10 cellular contexts compared by ENCODE assay signal in genomic region chr16:67028167-67028554, GRCh38. TPM values are rescaled to one million over a fixed set of nuclear protein-coding genes. Genes with fewer than 3 reads are reported as not detected.
DNase-seq lines count a peak whose midpoint lies in the region; ATAC-seq, FAIRE-seq and TF ChIP-seq lines count a peak whose summit lies in the region.
"Had no signal": no experiment of that assay in that cellular context is flagged by ENCODE, and none has a peak within 500 bp of the region (broad histone marks: within the 10 kb centered on the region; RNA-seq: fewer than 3 reads in every experiment).

No MANE protein-coding gene starts in this region.

- peak overlapping the region; percentile 68 for H3K4me3 ChIP-seq in astrocyte (ENCODE audit: insufficient read depth, low read depth, low read length)
- peak overlapping the region; percentile 76 to 97 (median 77) for H3K4me3 ChIP-seq in liver (ENCODE audit: low read depth in 1 of 3, low read length in 3 of 3)
- peak overlapping the region; percentile 75 to 85 for H3K4me3 ChIP-seq in tibial artery

- no peaks in the 10 kb centered on the region for H3K27me3 Mint-ChIP-seq in activated CD8-positive, alpha-beta memory T cell treated with anti-CD3 and anti-CD28 coated beads, Interleukin-2, amount 10 ng/mL, durations not matched to agents 7 days and 5 days
- H3K27me3 Mint-ChIP-seq in astrocyte (ENCODE audit: low read depth, unreplicated experiment): no peaks in the 10 kb centered on the region

- H3K27me3 ChIP-seq in astrocyte (ENCODE audit: insufficient read depth, low read length) (no peaks in the 10 kb centered on the region), liver (ENCODE audit: control insufficient read depth in 4 of 4, insufficient read depth in 4 of 4, low read length in 3 of 4) (no peaks in the 10 kb centered on the region), tibial artery (no peaks in the 10 kb centered on the region)

- peak overlapping the region; percentile 94 for H3K27ac Mint-ChIP-seq in activated CD8-positive, alpha-beta memory T cell treated with anti-CD3 and anti-CD28 coated beads, Interleukin-2, amount 10 ng/mL, durations not matched to agents 7 days and 5 days
- peak overlapping the region; percentile 87 for H3K27ac Mint-ChIP-seq in astrocyte (ENCODE audit: unreplicated experiment)

- WGBS in liver: 80% methylated on average over 6 of the region's 6 CpGs

- no peak for DNase-seq in activated CD8-positive, alpha-beta memory T cell treated with anti-CD3 and anti-CD28 coated beads, Interleukin-2, amount 10 ng/mL, durations not matched to agents 7 days and 5 days
- no peak for DNase-seq in activated CD8-positive, alpha-beta memory T cell treated with anti-CD3 and anti-CD28 coated beads for 24 hours
- DNase-seq in astrocyte (ENCODE audit: low read depth): no peak
- DNase-seq in tibial artery: peak in 1 of 2 donors; percentile 31
- no peak for DNase-seq in effector CD4-positive, alpha-beta T cell
- no peak for DNase-seq in mucosa of gallbladder (ENCODE audit: low spot score)
- DNase-seq in NCI-H526 treated with DMSO at 0.1 percent for 48 hours (lab: John Stamatoyannopoulos, UW): no peak

- H3K4me2 ChIP-seq in astrocyte (ENCODE audit: low read length): peak overlapping the region; percentile 88

- H3K4me3 Mint-ChIP-seq in activated CD8-positive, alpha-beta memory T cell treated with anti-CD3 and anti-CD28 coated beads, Interleukin-2, amount 10 ng/mL, durations not matched to agents 7 days and 5 days: peak overlapping the region; percentile 92
- H3K4me3 Mint-ChIP-seq in astrocyte (ENCODE audit: unreplicated experiment): peak overlapping the region; percentile 80

- intact Hi-C loops in tibial artery (cut with DNase I; ENCODE audit: low total_unique reads): loop anchor here (5.0 to 10.0 kb wide), 2 partner anchors 79 to 157 kb away; partner anchors contain the start of genes MATCAP1 and PHAF1

- no peaks in the 10 kb centered on the region for H3K9me3 Mint-ChIP-seq in activated CD8-positive, alpha-beta memory T cell treated with anti-CD3 and anti-CD28 coated beads, Interleukin-2, amount 10 ng/mL, durations not matched to agents 7 days and 5 days (ENCODE audit: low read depth)
- H3K9me3 Mint-ChIP-seq in astrocyte (ENCODE audit: unreplicated experiment): no peaks in the 10 kb centered on the region

- H3K36me3 ChIP-seq in astrocyte (ENCODE audit: insufficient read depth, low read length) (peaks cover 10% of the 10 kb centered on the region), liver (ENCODE audit: control insufficient read depth in 4 of 4, insufficient read depth in 3 of 4, low read depth in 1 of 4, low read length in 3 of 4) (no peaks in the 10 kb centered on the region), tibial artery (peaks cover 0 to 7% (median 0%) of the 10 kb centered on the region in 3 donors)

- no peak for FAIRE-seq in astrocyte (lab: Jason Lieb, UNC)

- H3K36me3 Mint-ChIP-seq in activated CD8-positive, alpha-beta memory T cell treated with anti-CD3 and anti-CD28 coated beads, Interleukin-2, amount 10 ng/mL, durations not matched to agents 7 days and 5 days: peaks cover 26% of the 10 kb centered on the region
- H3K36me3 Mint-ChIP-seq in astrocyte (ENCODE audit: low read depth, unreplicated experiment): no peaks in the 10 kb centered on the region

- peak overlapping the region; percentile 87 for H3K27ac ChIP-seq in astrocyte (ENCODE audit: low read depth, low read length)
- H3K27ac ChIP-seq in liver (ENCODE audit: low read depth in 1 of 2, low read length in 2 of 2): peak overlapping the region; percentile 95 to 96
- peak overlapping the region; percentile 95 to 97 for H3K27ac ChIP-seq in tibial artery

- TF ChIP-seq CTCF in astrocyte (IDR thresholded peaks at IDR 0.05; ENCODE audit: insufficient read depth, low read depth, low read length) (no peak), liver (IDR thresholded peaks at IDR 0.05; ENCODE audit: low read depth, low read length, missing input control) (no peak), tibial artery (IDR thresholded peaks at IDR 0.05) (no peak)

- peaks cover 44% of the 10 kb centered on the region for H3K79me2 ChIP-seq in astrocyte (ENCODE audit: insufficient read depth, low read length)

- peaks cover 34% of the 10 kb centered on the region for H4K20me1 ChIP-seq in astrocyte (ENCODE audit: insufficient read depth, low read length)

- peaks cover 45% of the 10 kb centered on the region for H3K4me1 Mint-ChIP-seq in activated CD8-positive, alpha-beta memory T cell treated with anti-CD3 and anti-CD28 coated beads, Interleukin-2, amount 10 ng/mL, durations not matched to agents 7 days and 5 days
- H3K4me1 Mint-ChIP-seq in astrocyte (ENCODE audit: low read depth, unreplicated experiment): peaks cover 26% of the 10 kb centered on the region

- H3K9ac ChIP-seq in astrocyte (ENCODE audit: low read length): peak overlapping the region; percentile 89
- peak overlapping the region; percentile 53 to 96 for H3K9ac ChIP-seq in liver (ENCODE audit: low read depth in 1 of 2, low read length in 2 of 2)

- H3K4me1 ChIP-seq in astrocyte (ENCODE audit: insufficient read depth, low read length) (peaks cover 26% of the 10 kb centered on the region), liver (ENCODE audit: control insufficient read depth in 4 of 4, insufficient read depth in 4 of 4, low read length in 3 of 4) (peaks cover 6 to 13% (median 10%) of the 10 kb centered on the region in 4 donors), tibial artery (peaks cover 0 to 32% (median 15%) of the 10 kb centered on the region in 4 donors)

- H3K9me3 ChIP-seq in astrocyte (ENCODE audit: insufficient read depth, low read depth, low read length): no peaks in the 10 kb centered on the region
- H3K9me3 ChIP-seq in liver (ENCODE audit: control insufficient read depth in 4 of 4, low read length in 3 of 4): no peaks in the 10 kb centered on the region
- no peaks in the 10 kb centered on the region for H3K9me3 ChIP-seq in tibial artery

- peak overlapping the region; percentile 86 for H2AFZ ChIP-seq in astrocyte (ENCODE audit: low read depth, low read length)

- CTCF ChIA-PET in activated CD8-positive, alpha-beta memory T cell treated with anti-CD3 and anti-CD28 coated beads, Interleukin-2, amount 10 ng/mL, durations not matched to agents 7 days and 5 days (lab: Charles Lee): interaction anchor here (0.7 to 10.5 kb wide), 17 partner anchors 9 to 217 kb away, joined by 3 to 75 read pairs (median 5); partner anchors contain the start of genes B3GNT9 and TMEM208

- TF ChIP-seq RAD21 in liver (IDR thresholded peaks at IDR 0.05): no peak

- no peak for ATAC-seq in activated CD8-positive, alpha-beta memory T cell treated with anti-CD3 and anti-CD28 coated beads, Interleukin-2, amount 10 ng/mL, durations not matched to agents 7 days and 5 days

TF ChIP-seq in liver, 16 proteins besides CTCF, POLR2A, EP300 and RAD21:
- TF ChIP-seq JUND (IDR thresholded peaks at IDR 0.05): no peak
- TF ChIP-seq MAX (IDR thresholded peaks at IDR 0.05): no peak
- no peak for TF ChIP-seq HNF4A (conservative IDR thresholded peaks at IDR 0.05)
- TF ChIP-seq GABPA (IDR thresholded peaks at IDR 0.05 in 1 of 2, conservative IDR thresholded peaks at IDR 0.05 in 1 of 2): no peak
- TF ChIP-seq HNF4G (IDR thresholded peaks at IDR 0.05): no peak
- TF ChIP-seq FOXA1 (IDR thresholded peaks at IDR 0.05): no peak
- no peak for TF ChIP-seq SP1 (IDR thresholded peaks at IDR 0.05)
- TF ChIP-seq, protein P1, sequence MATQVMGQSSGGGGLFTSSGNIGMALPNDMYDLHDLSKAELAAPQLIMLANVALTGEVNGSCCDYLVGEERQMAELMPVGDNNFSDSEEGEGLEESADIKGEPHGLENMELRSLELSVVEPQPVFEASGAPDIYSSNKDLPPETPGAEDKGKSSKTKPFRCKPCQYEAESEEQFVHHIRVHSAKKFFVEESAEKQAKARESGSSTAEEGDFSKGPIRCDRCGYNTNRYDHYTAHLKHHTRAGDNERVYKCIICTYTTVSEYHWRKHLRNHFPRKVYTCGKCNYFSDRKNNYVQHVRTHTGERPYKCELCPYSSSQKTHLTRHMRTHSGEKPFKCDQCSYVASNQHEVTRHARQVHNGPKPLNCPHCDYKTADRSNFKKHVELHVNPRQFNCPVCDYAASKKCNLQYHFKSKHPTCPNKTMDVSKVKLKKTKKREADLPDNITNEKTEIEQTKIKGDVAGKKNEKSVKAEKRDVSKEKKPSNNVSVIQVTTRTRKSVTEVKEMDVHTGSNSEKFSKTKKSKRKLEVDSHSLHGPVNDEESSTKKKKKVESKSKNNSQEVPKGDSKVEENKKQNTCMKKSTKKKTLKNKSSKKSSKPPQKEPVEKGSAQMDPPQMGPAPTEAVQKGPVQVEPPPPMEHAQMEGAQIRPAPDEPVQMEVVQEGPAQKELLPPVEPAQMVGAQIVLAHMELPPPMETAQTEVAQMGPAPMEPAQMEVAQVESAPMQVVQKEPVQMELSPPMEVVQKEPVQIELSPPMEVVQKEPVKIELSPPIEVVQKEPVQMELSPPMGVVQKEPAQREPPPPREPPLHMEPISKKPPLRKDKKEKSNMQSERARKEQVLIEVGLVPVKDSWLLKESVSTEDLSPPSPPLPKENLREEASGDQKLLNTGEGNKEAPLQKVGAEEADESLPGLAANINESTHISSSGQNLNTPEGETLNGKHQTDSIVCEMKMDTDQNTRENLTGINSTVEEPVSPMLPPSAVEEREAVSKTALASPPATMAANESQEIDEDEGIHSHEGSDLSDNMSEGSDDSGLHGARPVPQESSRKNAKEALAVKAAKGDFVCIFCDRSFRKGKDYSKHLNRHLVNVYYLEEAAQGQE (IDR thresholded peaks at IDR 0.05): no peak

RNA-seq across cellular contexts. Expression of gene CBFB, which starts 0.8 kb away (rescaled TPM):
- 100 to 1,000 TPM; 180 to 196 TPM for total RNA-seq in activated CD8-positive, alpha-beta memory T cell treated with anti-CD3 and anti-CD28 coated beads, Interleukin-2, amount 10 ng/mL, durations not matched to agents 7 days and 5 days
- total RNA-seq in astrocyte (94.8 and 104 TPM in 2 replicates), liver (10 to 100 TPM; 14.4 to 19.3 TPM), mucosa of gallbladder (40.9 TPM)
- polyA plus RNA-seq in liver: 1 to 10 TPM; 6.8 to 8.0 TPM

RNA-seq across cellular contexts. Expression of gene CES4A, which starts 39.8 kb away (rescaled TPM):
- total RNA-seq in activated CD8-positive, alpha-beta memory T cell treated with anti-CD3 and anti-CD28 coated beads, Interleukin-2, amount 10 ng/mL, durations not matched to agents 7 days and 5 days: 10 to 100 TPM in 1 of 2 experiments, 1 to 10 TPM in 1; 8.1 to 11.7 TPM
- total RNA-seq in astrocyte (1.2 TPM in 2 replicates), liver (10 to 100 TPM in 1 of 2 donors, 1 to 10 TPM in 1; 1.6 to 20.5 TPM), mucosa of gallbladder (19.4 TPM)
- polyA plus RNA-seq in liver: 10 to 100 TPM in 1 of 2 donors, 1 to 10 TPM in 1; 5.4 to 17.1 TPM
- total RNA-seq: Daoy, NCI-H460 had no signal
